ENCODE assay signal across 8 cellular contexts in the genomic region with DNA sequence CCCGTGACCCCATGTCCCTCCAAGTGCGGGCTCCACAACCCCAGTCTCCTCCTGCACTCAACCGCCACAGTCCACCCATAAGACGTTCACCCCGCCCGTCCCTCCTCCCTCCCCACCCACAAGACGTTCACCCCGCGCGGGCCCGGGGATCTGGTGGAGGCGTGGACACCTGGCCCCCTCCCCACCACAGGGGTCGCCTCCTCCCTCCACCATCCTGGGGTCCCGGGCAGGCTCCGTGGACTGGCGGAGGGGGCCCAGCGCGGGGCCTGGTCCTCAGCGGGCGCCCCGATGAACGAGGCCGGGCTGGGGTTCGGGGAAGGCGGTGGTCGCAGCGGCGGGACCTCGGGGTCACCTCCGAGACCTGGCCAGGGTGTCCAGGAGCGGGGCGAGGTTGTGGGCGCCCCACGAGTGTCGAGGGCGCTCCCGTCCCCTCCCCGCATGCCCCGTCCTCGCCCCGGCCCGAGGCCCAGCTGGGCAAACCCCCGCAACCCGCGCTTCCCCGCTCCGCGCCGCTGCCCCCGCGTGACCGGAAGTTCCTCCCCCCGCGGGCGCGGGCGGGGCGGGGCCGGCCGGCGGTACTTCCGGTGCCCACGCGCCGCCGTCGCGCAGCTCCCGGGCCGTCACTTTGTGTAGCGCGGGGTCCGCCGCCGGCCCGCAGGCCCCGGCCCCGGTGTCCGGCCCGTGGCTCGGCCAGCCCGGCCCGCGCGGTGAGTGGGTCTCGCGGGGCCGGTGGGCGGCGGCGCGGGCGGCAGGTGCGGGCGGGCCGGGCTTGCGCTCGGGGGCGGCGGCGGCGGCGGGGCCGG. TPM values are rescaled to one million over a fixed set of nuclear protein-coding genes. Genes with fewer than 3 reads are reported as not detected.
DNase-seq lines count a peak whose midpoint lies in the region; ATAC-seq and TF ChIP-seq lines count a peak whose summit lies in the region.

Gene ZNF316, plus strand, starts transcription at position 578 of the 803 bp plus-strand sequence. CDS start 5,092 bp downstream, outside the sequence.

- H3K4me3 ChIP-seq in colonic mucosa: peak within 1 kb of the TSS; percentile 84
- peak within 1 kb of the TSS; percentile 36 to 94 (median 74) for H3K4me3 ChIP-seq in liver (ENCODE audit: low read depth in 1 of 3, low read length in 3 of 3)

- H3K9me3 ChIP-seq in KOPT-K1 (ENCODE audit: insufficient read depth, low read length, poor library complexity, severe bottlenecking) (no peaks in the 10 kb centered on the region), colonic mucosa (no peaks in the 10 kb centered on the region), liver (ENCODE audit: control insufficient read depth in 4 of 4, low read length in 3 of 4) (no peaks in the 10 kb centered on the region)

- H3K9ac ChIP-seq in colonic mucosa (ENCODE audit: low read depth in 2 of 2, low read length in 2 of 2): peak within 1 kb of the TSS; percentile 70 to 97
- peak within 1 kb of the TSS; percentile 27 to 64 for H3K9ac ChIP-seq in liver (ENCODE audit: low read depth in 1 of 2, low read length in 2 of 2)

- H3K27me3 ChIP-seq in colonic mucosa (no peaks in the 10 kb centered on the region), liver (ENCODE audit: control insufficient read depth in 4 of 4, insufficient read depth in 4 of 4, low read length in 3 of 4) (no peaks in the 10 kb centered on the region)

- H3K27ac ChIP-seq in KOPT-K1 (ENCODE audit: low read depth, low read length, poor library complexity, severe bottlenecking) (peak within 1 kb of the TSS; percentile 62), colonic mucosa (peak within 1 kb of the TSS; percentile 37), liver (ENCODE audit: low read depth in 1 of 2, low read length in 2 of 2) (peak within 1 kb of the TSS; percentile 29 to 64)

- peak; percentile 59 for ATAC-seq in GM21717 (IDR thresholded peaks at IDR 0.05; ENCODE audit: unreplicated experiment)

- TF ChIP-seq RAD21 in liver (IDR thresholded peaks at IDR 0.05): no peak

- H3K36me3 ChIP-seq in KOPT-K1 (ENCODE audit: insufficient read depth, low read length): peaks cover 31% of the 10 kb centered on the region
- H3K36me3 ChIP-seq in colonic mucosa: no peaks in the 10 kb centered on the region
- peaks cover 0 to 10% (median 3%) of the 10 kb centered on the region in 4 donors for H3K36me3 ChIP-seq in liver (ENCODE audit: control insufficient read depth in 4 of 4, insufficient read depth in 3 of 4, low read depth in 1 of 4, low read length in 3 of 4)

- DNase-seq in GM03348 (ENCODE audit: low spot score) (peak; percentile 98), colonic mucosa (peak; percentile 59), KG1 (lab: John Stamatoyannopoulos, UW) (no peak)
- DNase-seq in activated CD4-positive, alpha-beta T cell treated with anti-CD3 and anti-CD28 coated beads for 24 hours (ENCODE audit: low read depth in 2 of 2): peak; percentile 38 to 39
- DNase-seq in stimulated activated CD4-positive, alpha-beta T cell treated with anti-CD3 and anti-CD28 coated beads, Interleukin-2, amount 100 ng/mL, for 48 hours: peak; percentile 45 to 61

- intact Hi-C loops in colonic mucosa (cut with DNase I): no loop called here

- 1% methylated on average over 104 of the region's 104 CpGs for WGBS in liver

- H3K4me1 ChIP-seq in colonic mucosa (no peaks in the 10 kb centered on the region), liver (ENCODE audit: control insufficient read depth in 4 of 4, insufficient read depth in 4 of 4, low read length in 3 of 4) (peaks cover 7 to 20% (median 14%) of the 10 kb centered on the region in 4 donors)

- TF ChIP-seq CTCF in colonic mucosa (IDR thresholded peaks at IDR 0.05): no peak
- no peak for TF ChIP-seq CTCF in liver (IDR thresholded peaks at IDR 0.05; ENCODE audit: low read depth, low read length, missing input control)

TF ChIP-seq in liver, 16 proteins besides CTCF, POLR2A, EP300 and RAD21:
- TF ChIP-seq, protein P1, sequence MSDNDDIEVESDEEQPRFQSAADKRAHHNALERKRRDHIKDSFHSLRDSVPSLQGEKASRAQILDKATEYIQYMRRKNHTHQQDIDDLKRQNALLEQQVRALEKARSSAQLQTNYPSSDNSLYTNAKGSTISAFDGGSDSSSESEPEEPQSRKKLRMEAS (IDR thresholded peaks at IDR 0.05): no peak
- TF ChIP-seq GABPA (IDR thresholded peaks at IDR 0.05 in 1 of 2, conservative IDR thresholded peaks at IDR 0.05 in 1 of 2): peak; percentile 55 to 84

RNA-seq across cellular contexts. Expression of gene ZNF316, which starts in this region (rescaled TPM):
- total RNA-seq in colonic mucosa (10 to 100 TPM; 16.1 to 23.9 TPM), liver (10 to 100 TPM in 1 of 2 donors, 1 to 10 TPM in 1; 8.9 to 14.3 TPM)
- 1 to 10 TPM in 1 of 2 donors, under 1 TPM in 1; 0.35 to 5.4 TPM for polyA plus RNA-seq in liver
